Comparison of ENCODE assay signal across 2 cellular contexts in genomic region chr11:132186699-132187098, GRCh38.
TF ChIP-seq lines count a peak whose summit lies in the region.

No MANE protein-coding gene starts in this region.

TF ChIP-seq in SK-N-SH, 30 proteins besides CTCF, POLR2A, EP300 and RAD21 (continued from another document):
- TF ChIP-seq REST (IDR thresholded peaks at IDR 0.05; ENCODE audit: low read depth, low read length) (no peak), TEAD4 (IDR thresholded peaks at IDR 0.05; ENCODE audit: borderline replicate concordance, insufficient read depth) (no peak)

TF ChIP-seq in SK-N-SH treated with all-trans-retinoic acid at 6 μM for 48 hours, 23 proteins besides CTCF, POLR2A, EP300 and RAD21 (continued from another document):
- TF ChIP-seq POU6F1 (CRISPR knock-in tag; IDR thresholded peaks at IDR 0.05; ENCODE audit: borderline replicate concordance, low read depth) (no peak), TCF4 (CRISPR knock-in tag; IDR thresholded peaks at IDR 0.05; ENCODE audit: borderline replicate concordance) (no peak), ZNF565 (CRISPR knock-in tag; conservative IDR thresholded peaks at IDR 0.05; ENCODE audit: low read depth) (no peak), ZNF70 (CRISPR knock-in tag; IDR thresholded peaks at IDR 0.05) (no peak), TSHZ2 (CRISPR knock-in tag; IDR thresholded peaks at IDR 0.05) (no peak), CSDC2 (CRISPR knock-in tag; IDR thresholded peaks at IDR 0.05) (no peak), PATZ1 (CRISPR knock-in tag; IDR thresholded peaks at IDR 0.05; ENCODE audit: borderline replicate concordance) (no peak), CSRNP3 (CRISPR knock-in tag; IDR thresholded peaks at IDR 0.05) (no peak), BACH2 (CRISPR knock-in tag; IDR thresholded peaks at IDR 0.05; ENCODE audit: borderline replicate concordance) (no peak), OSR1 (CRISPR knock-in tag; IDR thresholded peaks at IDR 0.05) (no peak), TOX (CRISPR knock-in tag; IDR thresholded peaks at IDR 0.05; ENCODE audit: borderline replicate concordance) (no peak), ZC3H10 (CRISPR knock-in tag; IDR thresholded peaks at IDR 0.05) (no peak), CREB5 (CRISPR knock-in tag; IDR thresholded peaks at IDR 0.05; ENCODE audit: low read depth) (no peak)
